In genomic region chr14:103091041-103091882, GRCh38 we compare ENCODE assay signal across 1 cellular context.
A peak's percentile ranks its signal among the peaks of the same experiment; 100 is the strongest.
TF ChIP-seq lines count a peak whose summit lies in the region.

No MANE protein-coding gene starts in this region.

TF ChIP-seq in K562, 482 proteins besides CTCF, POLR2A, EP300 and RAD21 (continued from another document):
- TF ChIP-seq MGA (IDR thresholded peaks at IDR 0.05) (peak; percentile 47; the same call in 1 of the 2 replicates), POLR2G (IDR thresholded peaks at IDR 0.05; ENCODE audit: low read depth, low read length) (peak; percentile 62), MEF2D (tag; conservative IDR thresholded peaks at IDR 0.05; ENCODE audit: low read depth) (no peak), SP1 (CRISPR knock-in tag; IDR thresholded peaks at IDR 0.05) (no peak), HNRNPL (IDR thresholded peaks at IDR 0.05; ENCODE audit: low read depth, low read length) (peak; percentile 85), SAP30 (IDR thresholded peaks at IDR 0.05; ENCODE audit: borderline replicate concordance, insufficient read depth, low read depth, low read length, poor library complexity, severe bottlenecking) (no peak), RBFOX2 (IDR thresholded peaks at IDR 0.05; ENCODE audit: low read depth, low read length) (peak; percentile 53), CHD4 (IDR thresholded peaks at IDR 0.05; ENCODE audit: insufficient read depth, insufficient replicate concordance, low read depth, low read length, poor library complexity, severe bottlenecking) (no peak), DIDO1 (tag; IDR thresholded peaks at IDR 0.05; ENCODE audit: low read depth) (no peak), CCNT2 (IDR thresholded peaks at IDR 0.05; ENCODE audit: borderline replicate concordance, extremely low read depth, insufficient read length, low read depth, low read length) (peak; percentile 26), ZBTB8A (IDR thresholded peaks at IDR 0.05; ENCODE audit: partially characterized antibody) (no peak), CTBP1 (IDR thresholded peaks at IDR 0.05; ENCODE audit: borderline replicate concordance) (0 out of 2 replicates have a peak, but pooled peaks have one; percentile 16), USF1 (CRISPR knock-in tag; IDR thresholded peaks at IDR 0.05) (peak; percentile 51; the same call in 1 of the 2 replicates), CXXC5 (CRISPR knock-in tag; IDR thresholded peaks at IDR 0.05) (0 out of 2 replicates have a peak, but pooled peaks have one; percentile 37), MAX (CRISPR knock-in tag; IDR thresholded peaks at IDR 0.05) (peak; percentile 81)
